8 cellular contexts compared by ENCODE assay signal in the genomic region with DNA sequence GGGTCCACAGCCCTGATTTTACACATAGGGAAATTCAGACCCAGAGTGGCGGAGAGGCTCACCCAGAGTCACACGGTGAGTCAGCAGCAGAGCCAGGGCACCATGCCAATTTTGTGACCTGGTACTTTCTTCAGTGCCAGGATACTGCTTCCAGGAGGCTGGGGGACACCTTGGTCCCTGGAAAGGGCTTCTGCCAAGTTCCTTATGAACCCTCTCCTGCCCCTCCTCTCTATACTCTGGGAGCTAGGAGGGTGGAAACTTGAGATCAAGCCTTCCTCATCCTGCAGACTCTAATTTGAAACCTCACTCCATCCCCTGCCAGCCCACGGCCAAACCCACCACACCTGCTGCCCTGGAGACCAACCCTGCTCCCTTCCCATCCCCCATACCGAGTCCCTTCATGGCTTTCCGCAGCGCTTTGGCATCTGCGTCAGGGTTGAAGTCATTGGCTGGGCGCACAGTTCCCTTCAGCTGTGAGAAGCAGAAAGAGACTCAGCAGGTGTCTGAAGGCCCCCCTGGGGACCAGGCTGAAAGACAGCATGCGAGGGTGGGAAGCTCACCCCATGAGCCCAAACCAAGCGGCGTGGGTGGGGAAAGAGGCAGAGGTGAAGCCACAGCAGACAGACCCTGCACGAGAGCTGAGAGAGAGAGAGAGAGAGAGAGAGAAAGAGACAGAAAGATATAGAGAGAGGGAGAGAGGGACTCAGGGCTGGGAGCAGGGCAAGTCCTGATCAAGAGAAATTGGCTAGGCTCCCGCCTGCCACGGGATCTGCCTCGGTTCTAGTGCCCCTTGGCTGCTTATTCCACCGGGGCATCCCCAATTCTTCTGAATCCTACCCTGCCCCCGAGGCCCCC. TPM values are rescaled to one million over a fixed set of nuclear protein-coding genes. Genes with fewer than 3 reads are reported as not detected.
DNase-seq lines count a peak whose midpoint lies in the region; ATAC-seq and TF ChIP-seq lines count a peak whose summit lies in the region.

No MANE protein-coding gene starts in this region.

- TF ChIP-seq CTCF in brain microvascular endothelial cell (IDR thresholded peaks at IDR 0.05; ENCODE audit: low read depth, low read length, missing control alignments): no peak

- peaks cover 94% of the 10 kb centered on the region for H3K36me3 ChIP-seq in brain microvascular endothelial cell (replicated peaks)

- H3K4me3 ChIP-seq in brain microvascular endothelial cell (ENCODE audit: low read depth, low read length): no peak overlapping the region

- ATAC-seq in HG02840 (IDR thresholded peaks at IDR 0.05; ENCODE audit: low FRiP score, unreplicated experiment): peak; percentile 84

- DNase-seq in activated gamma-delta T cell treated with Interleukin-2 at 50 U/mL for 16 hours (peak; percentile 37), activated gamma-delta T cell (lab: John Stamatoyannopoulos, UW) (no peak), NCI-H345 (lab: John Stamatoyannopoulos, UW) (peak; percentile 91), brain microvascular endothelial cell (peak; percentile 34), renal cortical epithelial cell (ENCODE audit: low read depth) (peak; percentile 24), middle frontal gyrus (ENCODE audit: extremely low spot score, low spot score) (no peak)
- no peak for DNase-seq in activated CD4-positive, CD25-positive, alpha-beta regulatory T cell (lab: John Stamatoyannopoulos, UW)

- in situ Hi-C loops in brain microvascular endothelial cell (cut with HindIII; ENCODE audit: low pct_ligation_motif_present, low sequenced_read_pairs): no loop called here

- H3K27ac ChIP-seq in brain microvascular endothelial cell: no peak overlapping the region

- H3K27me3 ChIP-seq in brain microvascular endothelial cell (replicated peaks): no peaks in the 10 kb centered on the region

RNA-seq across cellular contexts. Expression of a gene that starts 33.5 kb away (rescaled TPM):
- 154 and 221 TPM in 2 replicates for total RNA-seq in renal cortical epithelial cell

RNA-seq across cellular contexts. Expression of a gene that starts 43.3 kb away (rescaled TPM):
- 402 and 506 TPM in 2 replicates for total RNA-seq in renal cortical epithelial cell

Comparison
In these comparisons a context has a peak if more than half of its experiments do, and no peak if none do; other contexts are left out.
1. DNase-seq: peak in activated gamma-delta T cell treated with Interleukin-2 at 50 U/mL for 16 hours (single experiment), NCI-H345 (single experiment), brain microvascular endothelial cell (single experiment) and renal cortical epithelial cell (single experiment); none in activated gamma-delta T cell (single experiment), activated CD4-positive, CD25-positive, alpha-beta regulatory T cell (0 of 4) and middle frontal gyrus (single experiment).